In genomic region chr3:60217156-60217911, GRCh38 we compare ENCODE assay signal across 15 cellular contexts.
A peak's percentile ranks its signal among the peaks of the same experiment; 100 is the strongest.
DNase-seq lines count a peak whose midpoint lies in the region; ATAC-seq, FAIRE-seq and TF ChIP-seq lines count a peak whose summit lies in the region.
"Had no signal": no experiment of that assay in that cellular context is flagged by ENCODE, and none has a peak within 500 bp of the region (broad histone marks: within the 10 kb centered on the region; RNA-seq: fewer than 3 reads in every experiment).

No MANE protein-coding gene starts in this region.

- H3K27ac ChIP-seq in GM23338 (ENCODE audit: low read depth): no peak overlapping the region
- H3K27ac ChIP-seq in K562 (ENCODE audit: extremely low read depth, low read depth, low read length): 0 out of 3 replicates have a peak overlapping the region, but pooled peaks have one; percentile 52
- H3K27ac ChIP-seq in HepG2 (ENCODE audit: extremely low read length, insufficient read depth, low read length): no peak overlapping the region
- H3K27ac ChIP-seq: BLaER1 treated with 17β-estradiol and CSF1 and Interleukin-3, amounts not matched to agents 10 nM and 100 nM; Peyer's patch had no signal

- H3F3A ChIP-seq in GM23338 (replicated peaks; ENCODE audit: low read depth): no peaks in the 10 kb centered on the region

- H2AFZ ChIP-seq in GM23338 (no peak overlapping the region), K562 (ENCODE audit: low read depth, low read length) (no peak overlapping the region), HepG2 (ENCODE audit: low read length) (no peak overlapping the region)

- H3K4me3 Mint-ChIP-seq in GM23338: no peak overlapping the region
- H3K4me3 Mint-ChIP-seq: HFFc6 had no signal

- H3K36me3 ChIP-seq in GM23338 (ENCODE audit: insufficient read depth): no peaks in the 10 kb centered on the region
- no peaks in the 10 kb centered on the region for H3K36me3 ChIP-seq in K562 (ENCODE audit: control insufficient read depth, insufficient read depth, low read length)
- H3K36me3 ChIP-seq in HepG2 (replicated peaks in 1 of 2; ENCODE audit: control insufficient read depth in 1 of 2, insufficient read depth in 2 of 2, low read length in 2 of 2): no peaks in the 10 kb centered on the region
- H3K36me3 ChIP-seq: BLaER1 treated with 17β-estradiol and CSF1 and Interleukin-3, amounts not matched to agents 10 nM and 100 nM; Peyer's patch had no signal

- H3K9me3 Mint-ChIP-seq in GM23338: no peaks in the 10 kb centered on the region

- no peaks in the 10 kb centered on the region for H3K36me3 Mint-ChIP-seq in GM23338 (ENCODE audit: low read depth)

- peak overlapping the region; percentile 31; the same call in 1 of the 2 replicates for H3K27ac Mint-ChIP-seq in GM23338
- H3K27ac Mint-ChIP-seq: HFFc6 had no signal

- H3K4me3 ChIP-seq in GM23338: no peak overlapping the region
- H3K4me3 ChIP-seq in K562: no peak overlapping the region
- no peak overlapping the region for H3K4me3 ChIP-seq in HepG2 (replicated peaks in 1 of 3; ENCODE audit: insufficient read depth in 1 of 3, low read depth in 2 of 3, low read length in 3 of 3)
- H3K4me3 ChIP-seq: BLaER1 treated with 17β-estradiol and CSF1 and Interleukin-3, amounts not matched to agents 10 nM and 100 nM; Peyer's patch had no signal

- 34% methylated on average over 3 of the region's 3 CpGs for WGBS in K562 (ENCODE audit: insufficient coverage, low coverage, missing lambda C conversion rate)
- WGBS in HepG2 (ENCODE audit: low lambda C conversion rate): 2% methylated on average over 3 of the region's 3 CpGs

- DNase-seq in GM23338 (ENCODE audit: low spot score) (peak; percentile 40), K562 (ENCODE audit: extremely low read depth in 1 of 4, low spot score in 3 of 4) (peak in 1 of 4 experiments; percentile 13), iPS-NIHi11 (ENCODE audit: low spot score) (peak; percentile 32), stromal cell of bone marrow (ENCODE audit: low read depth) (peak; percentile 13), SW 1271 (lab: John Stamatoyannopoulos, UW) (no peak), HepG2 (ENCODE audit: low spot score) (no peak)
- no peak for DNase-seq in stimulated activated CD4-positive, alpha-beta T cell treated with anti-CD3 and anti-CD28 coated beads, Interleukin-4, amount 100 ng/mL, for 4 hours
- DNase-seq: GOT3, HFFc6, NCI-H1417, NCI-H2029, NCI-H510A, Peyer's patch, SIG-M5 had no signal

- H3K9me2 ChIP-seq in GM23338 (ENCODE audit: insufficient read depth): no peaks in the 10 kb centered on the region

- H3K4me1 ChIP-seq in GM23338 (ENCODE audit: insufficient read depth): no peaks in the 10 kb centered on the region
- H3K4me1 ChIP-seq in K562 (replicated peaks in 1 of 2; ENCODE audit: control insufficient read depth in 2 of 2, insufficient read depth in 2 of 2, low read length in 2 of 2): peaks cover 0 to 16% of the 10 kb centered on the region in 2 experiments; a peak in 2 of 5 replicates
- no peaks in the 10 kb centered on the region for H3K4me1 ChIP-seq in HepG2 (ENCODE audit: insufficient read depth, low read length)
- H3K4me1 ChIP-seq: BLaER1 treated with 17β-estradiol and CSF1 and Interleukin-3, amounts not matched to agents 10 nM and 100 nM; Peyer's patch had no signal

- no peak overlapping the region for H3K4me2 ChIP-seq in GM23338
- H3K4me2 ChIP-seq in K562 (ENCODE audit: insufficient read depth, low read length): no peak overlapping the region
- H3K4me2 ChIP-seq in HepG2 (ENCODE audit: low read depth, low read length): no peak overlapping the region
- H3K4me2 ChIP-seq: BLaER1 treated with 17β-estradiol and CSF1 and Interleukin-3, amounts not matched to agents 10 nM and 100 nM had no signal

- intact Hi-C loops in K562 (cut with micrococcal nuclease) (no loop called here), HepG2 (cut with micrococcal nuclease; ENCODE audit: unreplicated experiment) (no loop called here)

- in situ Hi-C loops in K562 (cut with MboI) (no loop called here), HepG2 (cut with HindIII; ENCODE audit: extremely low pct_ligation_motif_present, low pct_unique_long_range_greater_than_20kb) (no loop called here)

- H3K4me1 Mint-ChIP-seq in GM23338: peaks cover 6% of the 10 kb centered on the region

- H3K9me3 ChIP-seq in K562 (replicated peaks; ENCODE audit: control insufficient read depth, insufficient read depth, low read depth, low read length): no peaks in the 10 kb centered on the region
- H3K9me3 ChIP-seq in HepG2 (ENCODE audit: low read length): no peaks in the 10 kb centered on the region
- H3K9me3 ChIP-seq: BLaER1 treated with 17β-estradiol and CSF1 and Interleukin-3, amounts not matched to agents 10 nM and 100 nM; Peyer's patch had no signal

- no peaks in the 10 kb centered on the region for H3K9me1 ChIP-seq in K562 (ENCODE audit: control insufficient read depth, insufficient read depth, low read length)

- no peak for FAIRE-seq in K562 (lab: Jason Lieb, UNC)
- no peak for FAIRE-seq in HepG2 (lab: Jason Lieb, UNC)

- BruUV-seq in K562 (replicated peaks; lab: Mats Ljungman, UMichigan) (no TSS peak), HepG2 (replicated peaks; lab: Mats Ljungman, UMichigan) (no TSS peak)

- no peak for TF ChIP-seq RAD21 in K562 (CRISPR knock-in tag; conservative IDR thresholded peaks at IDR 0.05 in 1 of 2, IDR thresholded peaks at IDR 0.05 in 1 of 2)
- no peak for TF ChIP-seq RAD21 in HepG2 (CRISPR knock-in tag; IDR thresholded peaks at IDR 0.05)

- no peak overlapping the region for H3K9ac ChIP-seq in K562 (ENCODE audit: insufficient read depth in 1 of 2, low read depth in 2 of 2, low read length in 2 of 2)
- H3K9ac ChIP-seq in HepG2 (ENCODE audit: insufficient read depth, low read depth, low read length): no peak overlapping the region
- H3K9ac ChIP-seq: BLaER1 treated with 17β-estradiol and CSF1 and Interleukin-3, amounts not matched to agents 10 nM and 100 nM had no signal

- TF ChIP-seq EP300 in K562 (IDR thresholded peaks at IDR 0.05; ENCODE audit: low read length): no peak
- TF ChIP-seq EP300 in HepG2 (IDR thresholded peaks at IDR 0.05; ENCODE audit: low read depth in 2 of 2, low read length in 2 of 2): no peak
- TF ChIP-seq EP300 in HepG2 (CRISPR knock-in tag; IDR thresholded peaks at IDR 0.05; ENCODE audit: borderline replicate concordance): no peak

- TF ChIP-seq POLR2A in K562 (conservative IDR thresholded peaks at IDR 0.05): no peak
- no peak for TF ChIP-seq POLR2A in HepG2 (IDR thresholded peaks at IDR 0.05; ENCODE audit: insufficient read depth in 1 of 2, low read depth in 2 of 2, low read length in 2 of 2)

- peak; percentile 62 for ATAC-seq in GM23338
- peak; percentile 60; the same call in 1 of the 3 replicates for ATAC-seq in K562
- ATAC-seq in HepG2: no peak

- POLR2A ChIA-PET in K562 (lab: Yijun Ruan, JAX): no interaction called here
- POLR2A ChIA-PET in HepG2 (lab: Yijun Ruan, JAX): no interaction called here

- TF ChIP-seq CTCF in GM23338 (conservative IDR thresholded peaks at IDR 0.05; ENCODE audit: low read depth in 2 of 2) (no peak), K562 (IDR thresholded peaks at IDR 0.05 in 2 of 3, conservative IDR thresholded peaks at IDR 0.05 in 1 of 3; ENCODE audit: insufficient read depth in 2 of 3, low read depth in 1 of 3, low read length in 3 of 3) (no peak), HepG2 (CRISPR knock-in tag; IDR thresholded peaks at IDR 0.05) (no peak)

- no peaks in the 10 kb centered on the region for H3K27me3 Mint-ChIP-seq in GM23338 (ENCODE audit: insufficient read depth, low read depth, poor library complexity)

- no peaks in the 10 kb centered on the region for H3K27me3 ChIP-seq in GM23338 (ENCODE audit: insufficient read depth)
- no peaks in the 10 kb centered on the region for H3K27me3 ChIP-seq in K562 (ENCODE audit: control insufficient read depth in 2 of 2, insufficient read depth in 2 of 2, low read length in 2 of 2)
- no peaks in the 10 kb centered on the region; a peak in 1 of 5 replicates for H3K27me3 ChIP-seq in HepG2 (ENCODE audit: control insufficient read depth in 1 of 2, insufficient read depth in 2 of 2, low read length in 2 of 2)
- H3K27me3 ChIP-seq: BLaER1 treated with 17β-estradiol and CSF1 and Interleukin-3, amounts not matched to agents 10 nM and 100 nM; Peyer's patch had no signal

- H4K20me1 ChIP-seq in GM23338 (replicated peaks; ENCODE audit: insufficient read depth) (no peaks in the 10 kb centered on the region), K562 (replicated peaks; ENCODE audit: control insufficient read depth, insufficient read depth, low read length) (no peaks in the 10 kb centered on the region), HepG2 (ENCODE audit: insufficient read depth, low read length) (no peaks in the 10 kb centered on the region)
- H4K20me1 ChIP-seq: BLaER1 treated with 17β-estradiol and CSF1 and Interleukin-3, amounts not matched to agents 10 nM and 100 nM had no signal

- H3K79me2 ChIP-seq in GM23338 (replicated peaks; ENCODE audit: insufficient read depth) (no peaks in the 10 kb centered on the region), K562 (ENCODE audit: control insufficient read depth, insufficient read depth, low read length) (no peaks in the 10 kb centered on the region; the same call in 1 of the 3 replicates), HepG2 (ENCODE audit: insufficient read depth, low read length) (no peaks in the 10 kb centered on the region)

- CTCF ChIA-PET in K562 (lab: Yijun Ruan, JAX; ENCODE audit: low intra/inter-chr PET ratio): no interaction called here
- CTCF ChIA-PET in HepG2 (lab: Yijun Ruan, JAX; ENCODE audit: low intra/inter-chr PET ratio, low total read pairs): no interaction called here

TF ChIP-seq in GM23338, 12 proteins besides CTCF, POLR2A, EP300 and RAD21 (continues in another document):
- TF ChIP-seq EZH2 (IDR thresholded peaks at IDR 0.05; ENCODE audit: low read depth, unreplicated experiment) (no peak), NANOG (IDR thresholded peaks at IDR 0.05; ENCODE audit: borderline replicate concordance) (no peak), STAT1 (IDR thresholded peaks at IDR 0.05; ENCODE audit: unreplicated experiment) (no peak)

TF ChIP-seq in K562, 482 proteins besides CTCF, POLR2A, EP300 and RAD21 (continues in another document):
- TF ChIP-seq GABPB1 (CRISPR knock-in tag; IDR thresholded peaks at IDR 0.05): no peak
- TF ChIP-seq PTTG1 (tag; IDR thresholded peaks at IDR 0.05; ENCODE audit: low read depth): no peak
- 0 out of 2 replicates have a peak, but pooled peaks have one; percentile 7 for TF ChIP-seq SMARCA4 (IDR thresholded peaks at IDR 0.05)

TF ChIP-seq in HepG2, 621 proteins besides CTCF, POLR2A, EP300 and RAD21 (continues in another document):
- TF ChIP-seq ZNF639 (CRISPR knock-in tag; conservative IDR thresholded peaks at IDR 0.05) (no peak), SP4 (CRISPR knock-in tag; IDR thresholded peaks at IDR 0.05) (no peak)

Comparison
In these comparisons a context has a peak if more than half of its experiments do, and no peak if none do; other contexts are left out.
1. DNase-seq: peak in GM23338 (single experiment), iPS-NIHi11 (single experiment) and stromal cell of bone marrow (single experiment); none in stimulated activated CD4-positive, alpha-beta T cell treated with anti-CD3 and anti-CD28 coated beads, Interleukin-4, amount 100 ng/mL, for 4 hours (0 of 2), SW 1271 (0 of 2) and HepG2 (single experiment).